In the genomic region with DNA sequence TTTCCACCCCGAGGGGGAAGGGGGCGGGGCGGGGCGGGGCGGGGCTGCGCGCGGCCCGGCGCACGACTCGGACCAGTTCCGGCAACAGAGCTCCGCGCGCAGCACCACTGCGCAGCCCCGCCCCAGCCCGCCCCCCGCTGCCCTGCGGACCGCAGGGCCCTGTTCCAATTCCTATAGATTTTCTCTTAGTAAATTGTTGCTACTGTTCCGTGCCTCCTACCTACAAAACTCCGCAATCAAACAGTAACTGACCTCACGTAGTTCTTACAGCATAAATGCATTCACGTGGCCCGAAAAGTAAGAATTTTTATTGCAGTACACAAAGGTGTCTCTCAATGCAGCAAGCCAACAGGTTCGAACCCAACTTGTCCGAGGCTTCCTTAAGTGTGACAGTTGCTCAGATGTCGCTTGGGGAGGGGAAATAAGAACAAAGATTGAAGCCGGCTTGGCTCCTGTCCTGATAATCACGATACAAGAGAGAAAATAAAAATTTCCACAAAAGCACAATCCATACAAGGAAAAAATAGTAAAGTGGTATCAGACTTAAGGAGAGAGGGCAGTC, we compare ENCODE assay signal across 8 cellular contexts. TPM values are rescaled to one million over a fixed set of nuclear protein-coding genes. Genes with fewer than 3 reads are reported as not detected.
DNase-seq lines count a peak whose midpoint lies in the region; ATAC-seq and TF ChIP-seq lines count a peak whose summit lies in the region.

No MANE protein-coding gene starts in this region.

- TF ChIP-seq CTCF in colonic mucosa (IDR thresholded peaks at IDR 0.05): no peak

- peak overlapping the region; percentile 60 for H3K27ac ChIP-seq in SJCRH30
- peak overlapping the region; percentile 95 for H3K27ac ChIP-seq in colonic mucosa

- H3K9ac ChIP-seq in colonic mucosa (ENCODE audit: low read depth in 2 of 2, low read length in 2 of 2): peak overlapping the region; percentile 65 to 89

- intact Hi-C loops in colonic mucosa (cut with DNase I): no loop called here
- intact Hi-C loops in left colon (cut with DNase I, micrococcal nuclease): no loop called here

- H3K4me1 ChIP-seq in SJCRH30 (peaks cover 4% of the 10 kb centered on the region), colonic mucosa (peaks cover 6% of the 10 kb centered on the region)

- peak; percentile 61 for ATAC-seq in GM21528 (IDR thresholded peaks at IDR 0.05; ENCODE audit: low FRiP score, unreplicated experiment)
- ATAC-seq in left colon: peak; percentile 77
- ATAC-seq in stimulated activated naive CD8-positive, alpha-beta T cell treated with anti-CD3 and anti-CD28 coated beads, Interleukin-15, Interleukin-2, amounts not matched to agents 100 U/mL and 50 U/mL, for 24 hours: peak; percentile 75

- H3K36me3 ChIP-seq in SJCRH30 (peaks cover 3% of the 10 kb centered on the region; the same call in 1 of the 2 replicates), colonic mucosa (no peaks in the 10 kb centered on the region)

- H3K27me3 ChIP-seq in SJCRH30: no peaks in the 10 kb centered on the region
- H3K27me3 ChIP-seq in colonic mucosa: no peaks in the 10 kb centered on the region

- peak; percentile 80 for DNase-seq in SIG-M5 treated with dmso at 0.1 percent for 504 hours (lab: John Stamatoyannopoulos, UW; ENCODE audit: unreplicated experiment)
- DNase-seq in SIG-M5 (lab: John Stamatoyannopoulos, UW): no peak
- DNase-seq in HT-29 (ENCODE audit: low spot score): peak; percentile 59
- no peak for DNase-seq in SJCRH30
- DNase-seq in colonic mucosa: peak; percentile 71
- peak; percentile 30 to 83 for DNase-seq in left colon
- no peak for DNase-seq in stimulated activated naive CD8-positive, alpha-beta T cell treated with anti-CD3 and anti-CD28 coated beads, Interleukin-15, Interleukin-2, amounts not matched to agents 100 U/mL and 50 U/mL, for 24 hours

- H3K4me3 ChIP-seq in SJCRH30 (peak overlapping the region; percentile 88), colonic mucosa (peak overlapping the region; percentile 72)

- H3K9me3 ChIP-seq in SJCRH30 (replicated peaks): no peaks in the 10 kb centered on the region
- no peaks in the 10 kb centered on the region for H3K9me3 ChIP-seq in colonic mucosa

RNA-seq across cellular contexts. Expression of a gene that starts 1.2 kb away (rescaled TPM):
- total RNA-seq in HT-29 (2014; rRNA removed; shearing (Covaris generic)): 3.8 and 3.9 TPM in 2 replicates
- 19.6 and 21.5 TPM in 2 replicates for total RNA-seq in SJCRH30 (2014; rRNA removed; shearing (Covaris generic))
- total RNA-seq in colonic mucosa (10 to 100 TPM; 28.9 to 39.2 TPM), left colon (10 to 100 TPM; 31.0 to 40.5 TPM)

Comparison
In these comparisons a context has a peak if more than half of its experiments do, and no peak if none do; other contexts are left out.
1. DNase-seq: peak in SIG-M5 treated with dmso at 0.1 percent for 504 hours (single experiment), HT-29 (single experiment), colonic mucosa (single experiment) and left colon (2 of 2); none in SIG-M5 (single experiment), SJCRH30 (0 of 2) and stimulated activated naive CD8-positive, alpha-beta T cell treated with anti-CD3 and anti-CD28 coated beads, Interleukin-15, Interleukin-2, amounts not matched to agents 100 U/mL and 50 U/mL, for 24 hours (single experiment).
2. Peak in every context shown above with its lines, with median percentiles within 50 percentile points of each other: ATAC-seq.